11 cellular contexts compared by ENCODE assay signal in the genomic region with DNA sequence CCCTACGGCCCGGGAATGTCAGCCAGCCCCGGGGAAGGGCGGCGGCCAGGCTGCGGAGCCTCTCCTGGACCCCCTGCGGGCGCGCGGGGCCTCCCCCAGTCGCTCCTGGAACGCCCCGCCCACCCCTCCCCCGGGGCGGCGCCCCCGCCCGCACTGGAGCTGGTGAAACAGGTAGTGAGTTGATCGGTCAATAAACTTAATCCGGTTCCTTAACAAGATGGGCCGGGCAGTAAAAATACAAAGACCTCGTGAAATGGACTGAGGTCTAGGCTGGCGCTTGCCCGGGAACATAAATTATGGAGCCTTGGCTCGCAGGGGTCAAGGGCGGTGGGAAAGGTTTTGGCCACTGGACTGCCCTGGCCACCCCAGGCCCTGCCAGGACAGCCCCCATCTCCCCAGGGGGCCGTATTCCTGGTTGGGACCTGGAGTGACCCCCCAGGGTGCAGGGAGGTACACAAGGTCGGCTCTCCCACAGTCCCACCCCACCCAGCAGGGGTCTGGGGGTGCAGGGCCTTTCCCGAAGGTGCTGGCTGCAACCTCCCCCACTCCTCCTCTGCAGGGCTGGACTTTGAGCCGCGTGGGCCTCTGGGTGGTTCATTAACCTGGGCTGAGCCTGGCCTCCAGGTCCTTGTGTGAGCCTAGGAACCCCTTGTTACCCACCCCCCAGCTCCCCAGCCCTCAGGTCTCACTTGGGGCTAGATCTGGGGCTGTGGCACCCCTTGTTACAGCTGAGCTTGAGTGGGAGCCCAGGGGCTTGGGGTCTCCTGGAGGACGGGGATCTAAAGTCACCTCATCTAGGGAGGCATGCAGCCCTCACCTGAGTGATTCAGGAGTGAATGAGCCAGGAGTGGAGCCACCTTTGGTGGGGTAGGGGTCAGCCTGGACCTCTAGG. TPM values are rescaled to one million over a fixed set of nuclear protein-coding genes. Genes with fewer than 3 reads are reported as not detected.
A peak's percentile ranks its signal among the peaks of the same experiment; 100 is the strongest.
DNase-seq lines count a peak whose midpoint lies in the region; ATAC-seq, FAIRE-seq and TF ChIP-seq lines count a peak whose summit lies in the region.
"Had no signal": no experiment of that assay in that cellular context is flagged by ENCODE, and none has a peak within 500 bp of the region (broad histone marks: within the 10 kb centered on the region; RNA-seq: fewer than 3 reads in every experiment).

No MANE protein-coding gene starts in this region.

- 23 to 24% methylated on average over 32 of the region's 32 CpGs for WGBS in ectodermal cell, 2 experiments

- intact Hi-C loops in left ventricle myocardium inferior (cut with micrococcal nuclease) = no loop called here
- intact Hi-C loops in left ventricle myocardium superior (cut with micrococcal nuclease) = no loop called here

- DNase-seq in left ventricle myocardium inferior (no peak), left ventricle myocardium superior (no peak), mucosa of gallbladder (ENCODE audit: low spot score) (peak; percentile 64), D721Med (ENCODE audit: insufficient read length, low spot score) (no peak), NCI-H187 treated with DMSO at 0.1 percent for 48 hours (lab: John Stamatoyannopoulos, UW) (no peak), COLO829 (ENCODE audit: low spot score) (no peak), NCI-H1105 (lab: John Stamatoyannopoulos, UW) (no peak)
- DNase-seq: NCI-H2107, T-helper 9 cell had no signal

- H3K4me1 ChIP-seq in left ventricle myocardium inferior (peaks cover 29% of the 10 kb centered on the region), ectodermal cell (ENCODE audit: control insufficient read depth, insufficient read depth, low read length) (peaks cover 28% of the 10 kb centered on the region)

- no peak for ATAC-seq in left ventricle myocardium superior

- H3K4me3 ChIP-seq in left ventricle myocardium inferior = peak overlapping the region; percentile 69
- peak overlapping the region; percentile 63 for H3K4me3 ChIP-seq in ectodermal cell (ENCODE audit: insufficient read depth, low read depth, low read length)

- FAIRE-seq in D721Med (lab: Jason Lieb, UNC) = no peak
- FAIRE-seq: frontal cortex had no signal

- H3K9me3 ChIP-seq in left ventricle myocardium inferior (replicated peaks) = no peaks in the 10 kb centered on the region
- H3K9me3 ChIP-seq in ectodermal cell (ENCODE audit: control insufficient read depth, low read length) = no peaks in the 10 kb centered on the region

- H3K27ac ChIP-seq in left ventricle myocardium inferior (replicated peaks) (no peak overlapping the region), ectodermal cell (ENCODE audit: insufficient read depth, low read depth, low read length, poor library complexity, severe bottlenecking) (no peak overlapping the region)

- TF ChIP-seq CTCF in left ventricle myocardium inferior (IDR thresholded peaks at IDR 0.05; ENCODE audit: borderline replicate concordance) (no peak), D721Med (IDR thresholded peaks at IDR 0.05; ENCODE audit: insufficient read depth, missing control alignments) (no peak)

- H3K27me3 ChIP-seq in left ventricle myocardium inferior (ENCODE audit: low read depth) (peaks cover 65% of the 10 kb centered on the region), ectodermal cell (ENCODE audit: control insufficient read depth, insufficient read depth, low read length, poor library complexity, severe bottlenecking) (peaks cover 32% of the 10 kb centered on the region)

- no peaks in the 10 kb centered on the region for H3K36me3 ChIP-seq in left ventricle myocardium inferior
- H3K36me3 ChIP-seq in ectodermal cell (ENCODE audit: control insufficient read depth, insufficient read depth, low read length) = peaks cover 4% of the 10 kb centered on the region

RNA-seq across cellular contexts. Expression of gene FGFR3, which starts 2.5 kb away (rescaled TPM):
- total RNA-seq in left ventricle myocardium inferior (3.5 TPM), left ventricle myocardium superior (1.7 TPM), mucosa of gallbladder (104 TPM)
- 89.9 TPM for polyA plus RNA-seq in ectodermal cell (2013, experiment 1 of 4)
- polyA plus RNA-seq in ectodermal cell (2013, experiment 2 of 4) = 72.5 TPM
- 77.8 TPM for polyA plus RNA-seq in ectodermal cell (2013, experiment 3 of 4)
- 77.4 TPM for polyA plus RNA-seq in ectodermal cell (2013, experiment 4 of 4)

Comparison
In these comparisons a context has a peak if more than half of its experiments do, and no peak if none do; other contexts are left out.
1. RNA of gene FGFR3, which starts 2.5 kb away (total RNA-seq): 104 TPM in mucosa of gallbladder (single experiment); 3.5 TPM in left ventricle myocardium inferior (single experiment) and 1.7 TPM in left ventricle myocardium superior (single experiment); every median in the first group is over 10 times any median in the second.